ENCODE assay signal across 8 cellular contexts in the genomic region with DNA sequence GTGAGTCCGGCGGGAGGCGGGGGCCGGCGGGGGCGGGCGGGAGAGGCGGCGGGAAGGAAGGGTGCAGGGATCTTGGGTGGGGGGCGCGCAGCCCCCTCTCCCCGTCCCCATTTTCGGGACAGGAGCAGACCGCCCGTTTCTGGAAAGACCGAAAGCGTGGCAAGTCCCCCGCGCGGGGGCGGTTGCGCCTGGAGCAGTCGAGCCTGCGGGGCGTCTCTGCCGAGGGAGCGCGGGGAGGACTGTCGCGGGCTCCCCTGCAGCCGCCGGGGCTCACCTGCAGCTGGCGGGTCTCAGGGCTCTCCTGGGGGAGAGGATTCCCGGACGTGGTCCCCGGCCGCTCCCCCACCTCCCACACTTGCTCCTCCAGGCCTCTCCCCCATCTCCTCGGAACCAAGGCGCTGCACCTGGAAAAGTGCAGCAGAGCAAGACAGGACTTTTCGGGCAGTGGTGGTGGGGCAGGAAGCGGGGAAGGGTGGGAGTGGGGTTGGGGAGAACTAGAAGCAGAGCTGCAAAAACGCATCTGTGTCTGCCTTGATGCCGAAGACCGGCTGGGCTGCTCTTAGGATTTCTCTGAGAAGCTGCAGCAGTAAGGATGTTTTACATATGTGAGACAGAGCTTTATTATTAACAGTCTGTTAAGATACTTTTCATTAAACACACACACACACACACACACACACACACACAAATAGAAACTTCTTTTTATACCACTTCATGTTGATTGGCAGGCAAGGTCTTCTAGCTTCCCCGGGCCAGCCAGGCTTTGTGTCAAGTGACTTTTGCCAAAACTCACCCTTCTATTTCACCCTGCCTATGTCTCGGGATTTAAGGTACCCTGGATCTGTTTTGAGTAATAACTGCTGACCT. TPM values are rescaled to one million over a fixed set of nuclear protein-coding genes. Genes with fewer than 3 reads are reported as not detected.
DNase-seq lines count a peak whose midpoint lies in the region; ATAC-seq, FAIRE-seq and TF ChIP-seq lines count a peak whose summit lies in the region.

No MANE protein-coding gene starts in this region.

- POLR2A ChIA-PET in naive thymus-derived CD8-positive, alpha-beta T cell (lab: Charles Lee) = interaction anchor here (0.6 to 3.9 kb wide), 4 partner anchors 10 to 1365 kb away, joined by 3 to 16 read pairs (median 8); a partner anchor contains a TSS

- H3K4me3 Mint-ChIP-seq in endothelial cell (ENCODE audit: unreplicated experiment) = peak overlapping the region; percentile 89
- H3K4me3 Mint-ChIP-seq in naive thymus-derived CD8-positive, alpha-beta T cell = peak overlapping the region; percentile 78 to 95 (median 87)

- no peak overlapping the region for H3K27ac Mint-ChIP-seq in endothelial cell (ENCODE audit: unreplicated experiment)
- H3K27ac Mint-ChIP-seq in naive thymus-derived CD8-positive, alpha-beta T cell = peak overlapping the region; percentile 24 to 94 (median 88)

- DNase-seq in GM18507 (ENCODE audit: extremely low spot score, insufficient read length, low read depth) (no peak), endothelial cell (ENCODE audit: low spot score) (peak; percentile 41), upper lobe of right lung (no peak), kidney glomerular epithelial cell (lab: John Stamatoyannopoulos, UW) (no peak)
- DNase-seq in activated CD4-positive, alpha-beta T cell treated with anti-CD3 and anti-CD28 coated beads for 4 hours = peak; percentile 20 to 46
- DNase-seq in naive thymus-derived CD8-positive, alpha-beta T cell = peak in 8 of 10 donors; percentile 27 to 54 (median 42)

- intact Hi-C loops in upper lobe of right lung (cut with DNase I) = no loop called here

- peaks cover 4% of the 10 kb centered on the region for H3K27me3 Mint-ChIP-seq in endothelial cell (ENCODE audit: unreplicated experiment)
- no peaks in the 10 kb centered on the region for H3K27me3 Mint-ChIP-seq in naive thymus-derived CD8-positive, alpha-beta T cell

- H3K9me3 ChIP-seq in HUES6 (ENCODE audit: control insufficient read depth, insufficient read depth, low read depth, low read length) (no peaks in the 10 kb centered on the region), upper lobe of right lung (no peaks in the 10 kb centered on the region)

- H3K4me1 ChIP-seq in ACC112 (ENCODE audit: control insufficient read depth, insufficient read depth, low read length, unreplicated experiment) (peaks cover 56% of the 10 kb centered on the region), HUES6 (ENCODE audit: control insufficient read depth, insufficient read depth, low read length) (peaks cover 36% of the 10 kb centered on the region), upper lobe of right lung (peaks cover 4% of the 10 kb centered on the region)

- H3K36me3 ChIP-seq in ACC112 (ENCODE audit: insufficient read depth, low read length) (no peaks in the 10 kb centered on the region), HUES6 (ENCODE audit: control insufficient read depth, insufficient read depth, low read length) (no peaks in the 10 kb centered on the region), upper lobe of right lung (no peaks in the 10 kb centered on the region)

- peak; percentile 39 to 40 for ATAC-seq in naive thymus-derived CD8-positive, alpha-beta T cell
- ATAC-seq in upper lobe of right lung = peak; percentile 40

- H3K4me1 Mint-ChIP-seq in endothelial cell (ENCODE audit: unreplicated experiment) = peaks cover 34% of the 10 kb centered on the region
- H3K4me1 Mint-ChIP-seq in naive thymus-derived CD8-positive, alpha-beta T cell = peaks cover 30 to 71% (median 55%) of the 10 kb centered on the region in 4 donors

- peaks cover 48% of the 10 kb centered on the region for H3K79me2 ChIP-seq in ACC112 (ENCODE audit: control insufficient read depth, insufficient read depth, low read length, unreplicated experiment)

- TF ChIP-seq CTCF in endothelial cell (IDR thresholded peaks at IDR 0.05; ENCODE audit: unreplicated experiment) = no peak
- TF ChIP-seq CTCF in upper lobe of right lung (IDR thresholded peaks at IDR 0.05) = no peak

- FAIRE-seq in GM18507 (lab: Jason Lieb, UNC) = peak; percentile 62

- H3K27ac ChIP-seq in ACC112 (ENCODE audit: low read depth, low read length) = peak overlapping the region; percentile 16; the same call in 1 of the 2 replicates
- no peak overlapping the region for H3K27ac ChIP-seq in HUES6 (ENCODE audit: low read depth, low read length)
- H3K27ac ChIP-seq in upper lobe of right lung = no peak overlapping the region

- H2AFZ ChIP-seq in ACC112 (ENCODE audit: low read length, unreplicated experiment) = peak overlapping the region; percentile 28

- H3K9ac ChIP-seq in HUES6 (ENCODE audit: low read length) = peak overlapping the region; percentile 43

- H3K4me3 ChIP-seq in ACC112 (ENCODE audit: low read depth, low read length) = peak overlapping the region; percentile 83
- peak overlapping the region; percentile 68 for H3K4me3 ChIP-seq in HUES6 (ENCODE audit: low read depth, low read length)
- peak overlapping the region; percentile 69 for H3K4me3 ChIP-seq in upper lobe of right lung

- peaks cover 4% of the 10 kb centered on the region for H3K36me3 Mint-ChIP-seq in endothelial cell (ENCODE audit: low read depth, unreplicated experiment)
- H3K36me3 Mint-ChIP-seq in naive thymus-derived CD8-positive, alpha-beta T cell = no peaks in the 10 kb centered on the region

- H3K27me3 ChIP-seq in ACC112 (ENCODE audit: insufficient read depth, low read length) = no peaks in the 10 kb centered on the region
- peaks cover 31% of the 10 kb centered on the region for H3K27me3 ChIP-seq in HUES6 (ENCODE audit: control insufficient read depth, insufficient read depth, low read length)
- no peaks in the 10 kb centered on the region for H3K27me3 ChIP-seq in upper lobe of right lung

- no peaks in the 10 kb centered on the region for H3K9me3 Mint-ChIP-seq in endothelial cell (ENCODE audit: unreplicated experiment)
- H3K9me3 Mint-ChIP-seq in naive thymus-derived CD8-positive, alpha-beta T cell = no peaks in the 10 kb centered on the region

RNA-seq across cellular contexts. Expression of a gene that starts 0.7 kb away (rescaled TPM):
- total RNA-seq in endothelial cell (ENCODE audit: unreplicated experiment) (24.0 TPM), upper lobe of right lung (5.9 TPM)
- total RNA-seq in naive thymus-derived CD8-positive, alpha-beta T cell = 1 to 10 TPM; 6.1 to 6.6 TPM
- 100 to 1,000 TPM in 1 of 3 donors, 10 to 100 TPM in 2; 33.8 to 130 (median 41.9) TPM for polyA plus RNA-seq in naive thymus-derived CD8-positive, alpha-beta T cell

Comparison
In these comparisons a context has a peak if more than half of its experiments do, and no peak if none do; other contexts are left out.
1. DNase-seq: peak in activated CD4-positive, alpha-beta T cell treated with anti-CD3 and anti-CD28 coated beads for 4 hours (2 of 2), endothelial cell (single experiment) and naive thymus-derived CD8-positive, alpha-beta T cell (8 of 10); none in GM18507 (single experiment), upper lobe of right lung (single experiment) and kidney glomerular epithelial cell (single experiment).
2. Peak in every context shown above with its lines, with median percentiles within 50 percentile points of each other: H3K4me3 ChIP-seq.